10 cellular contexts compared by ENCODE assay signal in genomic region chrX:95346854-95347253, GRCh38.
DNase-seq lines count a peak whose midpoint lies in the region; TF ChIP-seq lines count a peak whose summit lies in the region.
"Had no signal": no experiment of that assay in that cellular context is flagged by ENCODE, and none has a peak within 500 bp of the region (broad histone marks: within the 10 kb centered on the region; RNA-seq: fewer than 3 reads in every experiment).

No MANE protein-coding gene starts in this region.

- peaks cover 0 to 4% (median 0%) of the 10 kb centered on the region in 3 donors for H3K27me3 Mint-ChIP-seq in immature natural killer cell (ENCODE audit: low read depth in 3 of 3)

- H2AFZ ChIP-seq in OCI-LY1 (ENCODE audit: low read length): no peak overlapping the region

- TF ChIP-seq CTCF in OCI-LY1 (IDR thresholded peaks at IDR 0.05; ENCODE audit: low read length) (peak; percentile 27; the same call in 1 of the 2 replicates), esophagus squamous epithelium (IDR thresholded peaks at IDR 0.05) (peak in 4 of 6 experiments; percentile 13 to 42 (median 16)), retinal pigment epithelial cell (conservative IDR thresholded peaks at IDR 0.05; ENCODE audit: low read depth, low read length) (peak; percentile 13)

- no peak overlapping the region for H3K27ac Mint-ChIP-seq in immature natural killer cell

- H3K36me3 Mint-ChIP-seq in immature natural killer cell: no peaks in the 10 kb centered on the region

- H3K9me3 ChIP-seq in OCI-LY1 (ENCODE audit: low read length): no peaks in the 10 kb centered on the region
- H3K9me3 ChIP-seq in esophagus squamous epithelium: no peaks in the 10 kb centered on the region

- H3K4me3 ChIP-seq in OCI-LY1 (ENCODE audit: low read depth, low read length, poor library complexity, severe bottlenecking): no peak overlapping the region
- no peak overlapping the region for H3K4me3 ChIP-seq in esophagus squamous epithelium
- no peak overlapping the region for H3K4me3 ChIP-seq in retinal pigment epithelial cell (ENCODE audit: low read length)

- 19 to 28% methylated on average over 3 of the region's 3 CpGs for WGBS in esophagus squamous epithelium, 2 donors

- no peaks in the 10 kb centered on the region for H3K79me2 ChIP-seq in OCI-LY1 (ENCODE audit: insufficient read depth, low read length)

- H3F3A ChIP-seq in OCI-LY1 (ENCODE audit: insufficient read depth, low read length): no peaks in the 10 kb centered on the region

- H3K27ac ChIP-seq in OCI-LY1 (ENCODE audit: low read depth, low read length, poor library complexity, severe bottlenecking) (no peak overlapping the region), esophagus squamous epithelium (no peak overlapping the region)

- TF ChIP-seq POLR2A in esophagus squamous epithelium (IDR thresholded peaks at IDR 0.05): no peak

- DNase-seq in SIG-M5 treated with dmso at 0.1 percent for 504 hours (lab: John Stamatoyannopoulos, UW; ENCODE audit: unreplicated experiment) (peak; percentile 5), SIG-M5 (lab: John Stamatoyannopoulos, UW) (no peak), esophagus squamous epithelium (lab: John Stamatoyannopoulos, UW) (no peak), retinal pigment epithelial cell (ENCODE audit: low read depth) (no peak), mesenteric fat pad (ENCODE audit: low spot score) (no peak), immature natural killer cell (no peak)
- no peak for DNase-seq in stimulated activated naive CD4-positive, alpha-beta T cell treated with Interleukin-2 at 50 U/mL for 16 hours (lab: John Stamatoyannopoulos, UW)
- DNase-seq: activated CD4-positive, alpha-beta T cell treated with anti-CD3 and anti-CD28 coated beads, Interleukin-2, amount 50 U/mL, for 1 hour; retina had no signal

- no peaks in the 10 kb centered on the region for H3K9me2 ChIP-seq in OCI-LY1 (ENCODE audit: low read depth, low read length)

- H4K20me1 ChIP-seq in OCI-LY1 (ENCODE audit: insufficient read depth, low read length): no peaks in the 10 kb centered on the region

- H3K4me1 ChIP-seq in OCI-LY1 (ENCODE audit: insufficient read depth, low read length, severe bottlenecking): no peaks in the 10 kb centered on the region
- no peaks in the 10 kb centered on the region for H3K4me1 ChIP-seq in esophagus squamous epithelium

- H3K9ac ChIP-seq in OCI-LY1 (ENCODE audit: low read length): no peak overlapping the region

- H3K4me2 ChIP-seq in OCI-LY1 (ENCODE audit: low read length): no peak overlapping the region

- H3K36me3 ChIP-seq in OCI-LY1 (ENCODE audit: insufficient read depth, low read length) (no peaks in the 10 kb centered on the region), esophagus squamous epithelium (no peaks in the 10 kb centered on the region)

- H3K27me3 ChIP-seq in OCI-LY1 (ENCODE audit: insufficient read depth, low read length) (no peaks in the 10 kb centered on the region), esophagus squamous epithelium (peaks cover 0 to 4% (median 0%) of the 10 kb centered on the region in 4 donors)

- intact Hi-C loops in esophagus squamous epithelium (cut with DNase I): no loop called here

- no peaks in the 10 kb centered on the region for H3K4me1 Mint-ChIP-seq in immature natural killer cell

- H3K4me3 Mint-ChIP-seq in immature natural killer cell: no peak overlapping the region

- H3K9me3 Mint-ChIP-seq in immature natural killer cell: peaks cover 0 to 3% (median 0%) of the 10 kb centered on the region in 6 donors
